In the genomic region with DNA sequence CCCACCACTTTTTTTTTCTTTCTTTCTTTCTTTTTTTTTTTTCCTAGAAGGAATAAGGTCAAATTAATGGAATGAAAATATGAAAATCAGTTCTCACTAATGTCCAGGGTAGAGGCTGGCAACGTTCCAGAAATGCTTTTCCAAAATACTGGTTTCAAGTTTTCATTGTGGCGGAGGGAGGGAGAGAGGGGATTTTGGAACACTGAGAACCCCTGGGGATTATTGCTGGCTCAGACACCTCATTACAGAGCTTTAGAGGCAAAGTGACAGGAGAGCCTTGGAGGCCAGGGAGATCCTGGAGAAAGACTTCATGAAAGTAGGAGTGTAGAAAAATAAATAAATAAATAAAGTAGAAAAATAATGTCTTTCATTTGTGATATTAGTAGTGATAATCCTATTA, we compare ENCODE assay signal across 21 cellular contexts. TPM values are rescaled to one million over a fixed set of nuclear protein-coding genes. Genes with fewer than 3 reads are reported as not detected.
A peak's percentile ranks its signal among the peaks of the same experiment; 100 is the strongest.
DNase-seq lines count a peak whose midpoint lies in the region; ATAC-seq and TF ChIP-seq lines count a peak whose summit lies in the region.
"Had no signal": no experiment of that assay in that cellular context is flagged by ENCODE, and none has a peak within 500 bp of the region (broad histone marks: within the 10 kb centered on the region; RNA-seq: fewer than 3 reads in every experiment).

No MANE protein-coding gene starts in this region.

- H3K4me2 ChIP-seq in neuronal stem cell (ENCODE audit: insufficient read depth, low read length, poor library complexity, severe bottlenecking): no peak overlapping the region

- no peak overlapping the region for H2AFZ ChIP-seq in neuronal stem cell (ENCODE audit: low read length)

- no peak overlapping the region for H4K91ac ChIP-seq in neuronal stem cell (ENCODE audit: low read depth, low read length, poor library complexity)

- TF ChIP-seq POLR2A in esophagus squamous epithelium (IDR thresholded peaks at IDR 0.05): no peak

- H3K27me3 ChIP-seq in neuronal stem cell (ENCODE audit: control insufficient read depth in 3 of 3, insufficient read depth in 3 of 3, low read depth in 1 of 3, low read length in 3 of 3): no peaks in the 10 kb centered on the region
- H3K27me3 ChIP-seq in esophagus squamous epithelium: no peaks in the 10 kb centered on the region
- no peaks in the 10 kb centered on the region for H3K27me3 ChIP-seq in tibial artery
- H3K27me3 ChIP-seq: Peyer's patch had no signal

- no peak for TF ChIP-seq CTCF in esophagus squamous epithelium (IDR thresholded peaks at IDR 0.05)
- no peak for TF ChIP-seq CTCF in tibial artery (IDR thresholded peaks at IDR 0.05)

- no peak overlapping the region for H2BK120ac ChIP-seq in neuronal stem cell (ENCODE audit: low read depth, low read length)

- no CpG with 5 or more reads among the region's 2 CpGs for WGBS in neuronal stem cell (ENCODE audit: extremely low coverage in 2 of 2, insufficient read length in 2 of 2, insufficient replicate concordance in 1 of 2), 2 donors
- WGBS in esophagus squamous epithelium, 2 donors: 35 to 52% methylated on average over 2 of the region's 2 CpGs

- H3K4me1 ChIP-seq in neuronal stem cell (ENCODE audit: control insufficient read depth in 2 of 2, insufficient read depth in 1 of 2, low read depth in 1 of 2, low read length in 2 of 2): peaks cover 0 to 3% of the 10 kb centered on the region in 2 donors
- no peaks in the 10 kb centered on the region for H3K4me1 ChIP-seq in esophagus squamous epithelium
- no peaks in the 10 kb centered on the region for H3K4me1 ChIP-seq in tibial artery
- H3K4me1 ChIP-seq: Peyer's patch had no signal

- H2BK12ac ChIP-seq in neuronal stem cell (ENCODE audit: low read length): no peak overlapping the region

- H3K18ac ChIP-seq in neuronal stem cell (ENCODE audit: low read length): no peak overlapping the region

- no peak overlapping the region for H2AK5ac ChIP-seq in neuronal stem cell (ENCODE audit: low read depth, low read length)

- no peaks in the 10 kb centered on the region for H3K79me1 ChIP-seq in neuronal stem cell (ENCODE audit: low read depth, low read length)

- peak; percentile 13 to 48 for DNase-seq in NCI-H524 (lab: John Stamatoyannopoulos, UW)
- DNase-seq in NCI-H524 treated with DMSO at 0.1 percent for 48 hours (lab: John Stamatoyannopoulos, UW): no peak
- DNase-seq in NCI-H1092 treated with DMSO at 0.1 percent for 48 hours (lab: John Stamatoyannopoulos, UW): peak; percentile 22
- peak; percentile 76 for DNase-seq in NCI-H82 (lab: John Stamatoyannopoulos, UW)
- DNase-seq in neuronal stem cell (ENCODE audit: low spot score): peak; percentile 36
- DNase-seq in activated naive CD8-positive, alpha-beta T cell treated with anti-CD3 and anti-CD28 coated beads, Interleukin-2, amount 50 U/mL, for 24 hours: no peak
- no peak for DNase-seq in esophagus squamous epithelium (lab: John Stamatoyannopoulos, UW)
- no peak for DNase-seq in tibial artery
- DNase-seq: CD4-positive, alpha-beta T cell; DMS53; EL; GOT3; KBM-7; NCI-H146; NCI-H2029 treated with DMSO at 0.1 percent for 48 hours; NK-92 treated with Interleukin-12 subunit alpha and Interleukin-12 subunit beta, amount 100 ng/mL, for 24 hours; Peyer's patch had no signal

- H3K9me3 ChIP-seq in neuronal stem cell (replicated peaks in 1 of 2; ENCODE audit: control insufficient read depth in 2 of 2, insufficient read depth in 1 of 2, low read depth in 1 of 2, low read length in 2 of 2) (no peaks in the 10 kb centered on the region), esophagus squamous epithelium (no peaks in the 10 kb centered on the region), tibial artery (no peaks in the 10 kb centered on the region)
- H3K9me3 ChIP-seq: Peyer's patch had no signal

- H2BK5ac ChIP-seq in neuronal stem cell (ENCODE audit: low read length): no peak overlapping the region

- H4K8ac ChIP-seq in neuronal stem cell (ENCODE audit: low read depth, low read length): no peak overlapping the region

- intact Hi-C loops in esophagus squamous epithelium (cut with DNase I) (no loop called here), tibial artery (cut with DNase I; ENCODE audit: low total_unique reads) (no loop called here)

- no peak overlapping the region for H3K9ac ChIP-seq in neuronal stem cell (ENCODE audit: low read depth, low read length, poor library complexity)

- H3K27me3 Mint-ChIP-seq in activated naive CD8-positive, alpha-beta T cell treated with anti-CD3 and anti-CD28 coated beads, Interleukin-2, amount 50 U/mL, for 24 hours: no peaks in the 10 kb centered on the region
- H3K27me3 Mint-ChIP-seq: CD4-positive, alpha-beta T cell had no signal

- no peak overlapping the region for H2BK15ac ChIP-seq in neuronal stem cell (ENCODE audit: low read length)

- no peaks in the 10 kb centered on the region for H3K36me3 ChIP-seq in neuronal stem cell (replicated peaks in 1 of 2; ENCODE audit: control insufficient read depth in 2 of 2, insufficient read depth in 2 of 2, low read length in 2 of 2)
- no peaks in the 10 kb centered on the region for H3K36me3 ChIP-seq in esophagus squamous epithelium
- H3K36me3 ChIP-seq in tibial artery: no peaks in the 10 kb centered on the region
- H3K36me3 ChIP-seq: Peyer's patch had no signal

- peaks cover 12% of the 10 kb centered on the region for H3K9me3 Mint-ChIP-seq in activated naive CD8-positive, alpha-beta T cell treated with anti-CD3 and anti-CD28 coated beads, Interleukin-2, amount 50 U/mL, for 24 hours
- H3K9me3 Mint-ChIP-seq: CD4-positive, alpha-beta T cell had no signal

- H3K4me3 Mint-ChIP-seq in activated naive CD8-positive, alpha-beta T cell treated with anti-CD3 and anti-CD28 coated beads, Interleukin-2, amount 50 U/mL, for 24 hours: no peak overlapping the region
- H3K4me3 Mint-ChIP-seq: CD4-positive, alpha-beta T cell had no signal

- H3K27ac ChIP-seq in neuronal stem cell (replicated peaks; ENCODE audit: low read length) (no peak overlapping the region), esophagus squamous epithelium (no peak overlapping the region), tibial artery (no peak overlapping the region)
- H3K27ac ChIP-seq: Peyer's patch had no signal

- ATAC-seq in activated naive CD8-positive, alpha-beta T cell treated with anti-CD3 and anti-CD28 coated beads, Interleukin-2, amount 50 U/mL, for 24 hours: no peak
- ATAC-seq: GM12878, HepG2 had no signal

- H3K4me3 ChIP-seq in neuronal stem cell (ENCODE audit: low read length in 2 of 2): no peak overlapping the region
- H3K4me3 ChIP-seq in esophagus squamous epithelium: no peak overlapping the region
- no peak overlapping the region for H3K4me3 ChIP-seq in tibial artery
- H3K4me3 ChIP-seq: GM12878, Peyer's patch had no signal

- H3K23ac ChIP-seq in neuronal stem cell (ENCODE audit: low read depth, low read length, poor library complexity): no peak overlapping the region

- H3K14ac ChIP-seq in neuronal stem cell (ENCODE audit: low read length): no peak overlapping the region

- H3K27ac Mint-ChIP-seq in activated naive CD8-positive, alpha-beta T cell treated with anti-CD3 and anti-CD28 coated beads, Interleukin-2, amount 50 U/mL, for 24 hours: no peak overlapping the region
- H3K27ac Mint-ChIP-seq: CD4-positive, alpha-beta T cell had no signal

- no peak overlapping the region for H3K4ac ChIP-seq in neuronal stem cell (ENCODE audit: low read length)

- no peaks in the 10 kb centered on the region for H3K4me1 Mint-ChIP-seq in activated naive CD8-positive, alpha-beta T cell treated with anti-CD3 and anti-CD28 coated beads, Interleukin-2, amount 50 U/mL, for 24 hours

- no peaks in the 10 kb centered on the region for H3K36me3 Mint-ChIP-seq in activated naive CD8-positive, alpha-beta T cell treated with anti-CD3 and anti-CD28 coated beads, Interleukin-2, amount 50 U/mL, for 24 hours (ENCODE audit: low read depth)

RNA-seq across cellular contexts. Expression of gene ALX1, which starts 45.4 kb away (rescaled TPM):
- polyA plus RNA-seq in neuronal stem cell (2013, experiment 1 of 2): 0.40 TPM
- 0.36 TPM for polyA plus RNA-seq in neuronal stem cell (2013, experiment 2 of 2)
- not detected for total RNA-seq in esophagus squamous epithelium
- total RNA-seq: CD4-positive, alpha-beta T cell; GM12878; HepG2; Peyer's patch; T-helper 2 cell treated with Interferon-gamma antibody and Interleukin-4, amounts not matched to agents 100 ng/mL and 5 ng/mL, for 36 hours had no signal
- polyA plus RNA-seq: BJ, HepG2 had no signal

Comparison
In these comparisons a context has a peak if more than half of its experiments do, and no peak if none do; other contexts are left out.
1. DNase-seq: peak in NCI-H524 (2 of 2), NCI-H1092 treated with DMSO at 0.1 percent for 48 hours (single experiment), NCI-H82 (single experiment) and neuronal stem cell (single experiment); none in NCI-H524 treated with DMSO at 0.1 percent for 48 hours (single experiment), activated naive CD8-positive, alpha-beta T cell treated with anti-CD3 and anti-CD28 coated beads, Interleukin-2, amount 50 U/mL, for 24 hours (single experiment), esophagus squamous epithelium (single experiment) and tibial artery (0 of 2).